Comparison of ENCODE assay signal across 10 cellular contexts in genomic region chr9:15936316-15936869, GRCh38.
DNase-seq lines count a peak whose midpoint lies in the region; ATAC-seq and TF ChIP-seq lines count a peak whose summit lies in the region.
"Had no signal": no experiment of that assay in that cellular context is flagged by ENCODE, and none has a peak within 500 bp of the region (broad histone marks: within the 10 kb centered on the region; RNA-seq: fewer than 3 reads in every experiment).

No MANE protein-coding gene starts in this region.

- H3K27me3 ChIP-seq in uterus: no peaks in the 10 kb centered on the region
- H3K27me3 ChIP-seq: left lung had no signal

- TF ChIP-seq CTCF in uterus (IDR thresholded peaks at IDR 0.05) (no peak), GM10248 (IDR thresholded peaks at IDR 0.05; ENCODE audit: control extremely low read depth, extremely low read depth, low read depth, missing control alignments) (no peak)

- POLR2A ChIA-PET in GM10248 (lab: Yijun Ruan, JAX): no interaction called here

- DNase-seq in NCI-H510A treated with DMSO at 0.1 percent for 48 hours (lab: John Stamatoyannopoulos, UW) (peak; percentile 32), NCI-H510A (lab: John Stamatoyannopoulos, UW) (no peak), NCI-H774 (lab: John Stamatoyannopoulos, UW) (peak; percentile 68), globus pallidus (ENCODE audit: low spot score) (peak; percentile 6), uterus (peak in 1 of 2 donors; percentile 16), cortex of kidney (lab: John Stamatoyannopoulos, UW) (no peak), GM10248 (ENCODE audit: extremely low spot score) (no peak)
- DNase-seq: activated naive CD4-positive, alpha-beta T cell treated with Interleukin-2 at 50 U/mL for 16 hours; left lung had no signal

- ATAC-seq in HG03097 (IDR thresholded peaks at IDR 0.05; ENCODE audit: low FRiP score, unreplicated experiment): no peak
- ATAC-seq: left lung had no signal

- no peaks in the 10 kb centered on the region for H3K4me1 ChIP-seq in uterus
- H3K4me1 ChIP-seq: left lung had no signal

- H3K27ac ChIP-seq in uterus: peak overlapping the region; percentile 45 to 63
- H3K27ac ChIP-seq: left lung had no signal

- intact Hi-C loops in uterus (cut with DNase I; ENCODE audit: low total_unique reads): no loop called here

- no peaks in the 10 kb centered on the region for H3K36me3 ChIP-seq in uterus
- H3K36me3 ChIP-seq: left lung had no signal

- TF ChIP-seq POLR2A in uterus (IDR thresholded peaks at IDR 0.05): no peak

- CTCF ChIA-PET in GM10248 (lab: Yijun Ruan, JAX): interaction anchor here (1.2 kb wide), 1 partner anchor 9 kb away, joined by 3 read pairs; no protein-coding TSS in a partner anchor

- no peaks in the 10 kb centered on the region for H3K9me3 ChIP-seq in uterus

- no peak overlapping the region for H3K4me3 ChIP-seq in uterus
- H3K4me3 ChIP-seq: left lung had no signal

Comparison
In these comparisons a context has a peak if more than half of its experiments do, and no peak if none do; other contexts are left out.
1. DNase-seq: peak in NCI-H510A treated with DMSO at 0.1 percent for 48 hours (single experiment), NCI-H774 (single experiment) and globus pallidus (single experiment); none in NCI-H510A (single experiment), cortex of kidney (single experiment) and GM10248 (single experiment).